1 cellular context compared by ENCODE assay signal in the genomic region with DNA sequence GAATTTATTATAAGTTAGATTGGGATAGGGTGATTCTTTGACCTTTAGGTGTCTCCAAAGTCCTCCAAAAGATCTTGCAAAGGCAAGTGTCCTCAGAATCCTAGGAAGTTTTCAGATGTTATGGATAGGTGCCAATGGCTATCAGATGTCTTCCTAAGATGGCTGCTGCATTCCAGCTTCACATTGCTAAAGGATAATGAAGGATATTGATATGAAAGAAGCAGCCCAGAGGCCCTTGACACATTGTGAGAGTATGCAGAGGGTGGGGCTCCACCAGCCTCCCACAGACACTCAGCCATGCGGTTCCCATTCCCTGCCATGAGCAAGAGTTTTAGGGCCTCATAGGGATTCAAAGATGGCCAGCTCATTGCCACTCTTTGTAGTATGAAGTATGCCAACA.
TF ChIP-seq lines count a peak whose summit lies in the region.

No MANE protein-coding gene starts in this region.

TF ChIP-seq in IMR-90, 13 proteins besides CTCF, POLR2A, EP300 and RAD21:
- TF ChIP-seq, protein P1, sequence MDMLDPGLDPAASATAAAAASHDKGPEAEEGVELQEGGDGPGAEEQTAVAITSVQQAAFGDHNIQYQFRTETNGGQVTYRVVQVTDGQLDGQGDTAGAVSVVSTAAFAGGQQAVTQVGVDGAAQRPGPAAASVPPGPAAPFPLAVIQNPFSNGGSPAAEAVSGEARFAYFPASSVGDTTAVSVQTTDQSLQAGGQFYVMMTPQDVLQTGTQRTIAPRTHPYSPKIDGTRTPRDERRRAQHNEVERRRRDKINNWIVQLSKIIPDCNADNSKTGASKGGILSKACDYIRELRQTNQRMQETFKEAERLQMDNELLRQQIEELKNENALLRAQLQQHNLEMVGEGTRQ (IDR thresholded peaks at IDR 0.05; ENCODE audit: low read depth, low read length): no peak
- TF ChIP-seq MAFK (IDR thresholded peaks at IDR 0.05; ENCODE audit: low read depth, low read length) (no peak), RFX5 (IDR thresholded peaks at IDR 0.05; ENCODE audit: low read depth, low read length) (no peak), NFE2L2 (IDR thresholded peaks at IDR 0.05; ENCODE audit: low read depth, low read length) (no peak), MAZ (IDR thresholded peaks at IDR 0.05; ENCODE audit: borderline replicate concordance, low read depth, low read length) (no peak), SMC3 (IDR thresholded peaks at IDR 0.05; ENCODE audit: low read depth, low read length) (no peak), RCOR1 (IDR thresholded peaks at IDR 0.05; ENCODE audit: insufficient replicate concordance, low read length) (no peak), FOS (IDR thresholded peaks at IDR 0.05; ENCODE audit: low read depth, low read length) (no peak), CHD1 (IDR thresholded peaks at IDR 0.05; ENCODE audit: low read depth, low read length) (no peak), CEBPB (IDR thresholded peaks at IDR 0.05; ENCODE audit: low read depth, low read length) (no peak)
TF ChIP-seq in IMR-90: peak in this region for 0.
